ENCODE assay signal across 9 cellular contexts in the genomic region with DNA sequence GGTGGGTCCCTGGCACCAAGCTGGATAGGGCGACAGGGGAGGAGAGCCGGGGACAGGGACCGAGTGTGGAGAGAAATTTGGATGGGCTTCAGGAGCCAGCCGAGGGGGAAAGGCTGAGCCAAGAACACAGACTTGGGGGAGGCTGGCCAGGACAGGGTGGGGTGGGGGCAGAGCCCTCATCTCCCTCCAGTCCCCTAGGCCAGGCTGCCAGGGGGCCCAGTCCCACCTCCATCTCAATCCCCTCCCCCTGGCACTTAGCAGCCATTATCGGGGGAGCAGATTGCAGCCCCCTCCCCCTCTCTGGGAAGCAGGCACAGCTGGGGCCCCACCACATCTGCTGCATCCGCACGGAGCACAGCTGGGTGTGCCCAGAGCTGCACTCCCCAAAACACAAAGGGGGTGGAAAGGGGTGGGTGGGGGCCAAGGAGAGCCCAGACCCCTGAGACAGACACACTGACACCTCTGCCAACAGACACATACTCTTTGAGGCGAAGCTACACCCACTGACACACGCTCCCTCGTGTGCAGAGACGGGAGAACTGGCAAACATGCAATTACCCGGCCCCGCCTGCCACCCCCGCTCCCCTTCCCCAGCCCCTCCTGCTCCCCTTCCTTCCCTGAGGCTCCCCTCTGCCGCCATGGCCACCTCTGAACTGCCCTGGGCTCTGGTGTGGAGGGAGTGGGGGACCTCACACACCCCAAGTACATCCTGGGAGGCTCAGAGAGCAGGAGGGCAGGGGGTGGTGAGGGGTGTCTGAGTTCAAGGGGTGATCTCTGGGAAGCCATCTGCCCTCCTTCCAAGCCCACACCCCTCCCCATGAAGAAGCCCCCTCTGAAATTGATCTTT. TPM values are rescaled to one million over a fixed set of nuclear protein-coding genes. Genes with fewer than 3 reads are reported as not detected.
DNase-seq lines count a peak whose midpoint lies in the region; ATAC-seq, FAIRE-seq and TF ChIP-seq lines count a peak whose summit lies in the region.
"Had no signal": no experiment of that assay in that cellular context is flagged by ENCODE, and none has a peak within 500 bp of the region (broad histone marks: within the 10 kb centered on the region; RNA-seq: fewer than 3 reads in every experiment).

No MANE protein-coding gene starts in this region.

- FAIRE-seq in astrocyte (lab: Jason Lieb, UNC), result no peak
- FAIRE-seq: bronchial epithelial cell had no signal

- H3K4me2 ChIP-seq in astrocyte (ENCODE audit: low read length) (peak overlapping the region; percentile 87), neural cell (ENCODE audit: low read length) (no peak overlapping the region)

- no peak overlapping the region for H3K27ac ChIP-seq in astrocyte (ENCODE audit: low read depth, low read length)
- H3K27ac ChIP-seq in neural cell (ENCODE audit: low read length), result no peak overlapping the region

- no peaks in the 10 kb centered on the region for H3K9me3 Mint-ChIP-seq in astrocyte (ENCODE audit: unreplicated experiment)

- DNase-seq in astrocyte (ENCODE audit: low read depth) (no peak), DMS79 (lab: John Stamatoyannopoulos, UW) (no peak), HPDE6-E6E7 (ENCODE audit: extremely low spot score) (no peak), NCI-H2081 treated with DMSO at 0.1 percent for 48 hours (lab: John Stamatoyannopoulos, UW) (no peak), ureter (ENCODE audit: low spot score) (no peak)

- H3F3A ChIP-seq in neural cell (ENCODE audit: insufficient read depth, low read length, poor library complexity, severe bottlenecking), result no peaks in the 10 kb centered on the region

- H3K36me3 ChIP-seq in astrocyte (ENCODE audit: insufficient read depth, low read length), result no peaks in the 10 kb centered on the region
- no peaks in the 10 kb centered on the region for H3K36me3 ChIP-seq in neural cell (ENCODE audit: insufficient read depth, low read length)

- no peaks in the 10 kb centered on the region for H3K9me3 ChIP-seq in astrocyte (ENCODE audit: insufficient read depth, low read depth, low read length)
- no peaks in the 10 kb centered on the region for H3K9me3 ChIP-seq in neural cell (ENCODE audit: low read length)

- peaks cover 7% of the 10 kb centered on the region for H3K36me3 Mint-ChIP-seq in astrocyte (ENCODE audit: low read depth, unreplicated experiment)

- H3K9ac ChIP-seq in astrocyte (ENCODE audit: low read length) (no peak overlapping the region), neural cell (ENCODE audit: low read length) (peak overlapping the region; percentile 15)

- peak overlapping the region; percentile 73 for H3K4me3 Mint-ChIP-seq in astrocyte (ENCODE audit: unreplicated experiment)

- H3K9me2 ChIP-seq in neural cell (ENCODE audit: insufficient read depth, low read length), result no peaks in the 10 kb centered on the region

- H3K4me1 ChIP-seq in astrocyte (ENCODE audit: insufficient read depth, low read length), result peaks cover 22% of the 10 kb centered on the region

- H3K27ac Mint-ChIP-seq in astrocyte (ENCODE audit: unreplicated experiment), result no peak overlapping the region

- peak; percentile 17 for ATAC-seq in GM18868 (IDR thresholded peaks at IDR 0.05; ENCODE audit: unreplicated experiment)
- ATAC-seq in HG02885 (IDR thresholded peaks at IDR 0.05; ENCODE audit: poor library complexity, unreplicated experiment), result peak; percentile 20

- no peak overlapping the region for H2AFZ ChIP-seq in astrocyte (ENCODE audit: low read depth, low read length)
- H2AFZ ChIP-seq in neural cell (ENCODE audit: low read depth, low read length), result no peak overlapping the region

- H3K27me3 ChIP-seq in astrocyte (ENCODE audit: insufficient read depth, low read length), result peaks cover 26% of the 10 kb centered on the region
- H3K27me3 ChIP-seq in neural cell (ENCODE audit: insufficient read depth, low read depth, low read length), result no peaks in the 10 kb centered on the region

- H3K27me3 Mint-ChIP-seq in astrocyte (ENCODE audit: low read depth, unreplicated experiment), result peaks cover 17% of the 10 kb centered on the region

- no peak for TF ChIP-seq CTCF in astrocyte (IDR thresholded peaks at IDR 0.05; ENCODE audit: insufficient read depth, low read depth, low read length)
- no peak for TF ChIP-seq CTCF in neural cell (IDR thresholded peaks at IDR 0.05; ENCODE audit: poor library complexity, severe bottlenecking)

- no peak for TF ChIP-seq RAD21 in neural cell (conservative IDR thresholded peaks at IDR 0.05)

- no peak for TF ChIP-seq EP300 in neural cell (conservative IDR thresholded peaks at IDR 0.05; ENCODE audit: poor library complexity, severe bottlenecking)

- peaks cover 8% of the 10 kb centered on the region for H4K20me1 ChIP-seq in astrocyte (ENCODE audit: insufficient read depth, low read length)
- no peaks in the 10 kb centered on the region for H4K20me1 ChIP-seq in neural cell (ENCODE audit: insufficient read depth)

- H3K79me2 ChIP-seq in astrocyte (ENCODE audit: insufficient read depth, low read length), result no peaks in the 10 kb centered on the region
- no peaks in the 10 kb centered on the region for H3K79me2 ChIP-seq in neural cell (replicated peaks; ENCODE audit: insufficient read depth, low read length)

- peaks cover 17% of the 10 kb centered on the region for H3K4me1 Mint-ChIP-seq in astrocyte (ENCODE audit: low read depth, unreplicated experiment)

- no peak overlapping the region for H3K4me3 ChIP-seq in astrocyte (ENCODE audit: insufficient read depth, low read depth, low read length)
- H3K4me3 ChIP-seq in neural cell (ENCODE audit: low read length), result peak overlapping the region; percentile 10

TF ChIP-seq in neural cell, 6 proteins besides CTCF, POLR2A, EP300 and RAD21:
- TF ChIP-seq, protein P1, sequence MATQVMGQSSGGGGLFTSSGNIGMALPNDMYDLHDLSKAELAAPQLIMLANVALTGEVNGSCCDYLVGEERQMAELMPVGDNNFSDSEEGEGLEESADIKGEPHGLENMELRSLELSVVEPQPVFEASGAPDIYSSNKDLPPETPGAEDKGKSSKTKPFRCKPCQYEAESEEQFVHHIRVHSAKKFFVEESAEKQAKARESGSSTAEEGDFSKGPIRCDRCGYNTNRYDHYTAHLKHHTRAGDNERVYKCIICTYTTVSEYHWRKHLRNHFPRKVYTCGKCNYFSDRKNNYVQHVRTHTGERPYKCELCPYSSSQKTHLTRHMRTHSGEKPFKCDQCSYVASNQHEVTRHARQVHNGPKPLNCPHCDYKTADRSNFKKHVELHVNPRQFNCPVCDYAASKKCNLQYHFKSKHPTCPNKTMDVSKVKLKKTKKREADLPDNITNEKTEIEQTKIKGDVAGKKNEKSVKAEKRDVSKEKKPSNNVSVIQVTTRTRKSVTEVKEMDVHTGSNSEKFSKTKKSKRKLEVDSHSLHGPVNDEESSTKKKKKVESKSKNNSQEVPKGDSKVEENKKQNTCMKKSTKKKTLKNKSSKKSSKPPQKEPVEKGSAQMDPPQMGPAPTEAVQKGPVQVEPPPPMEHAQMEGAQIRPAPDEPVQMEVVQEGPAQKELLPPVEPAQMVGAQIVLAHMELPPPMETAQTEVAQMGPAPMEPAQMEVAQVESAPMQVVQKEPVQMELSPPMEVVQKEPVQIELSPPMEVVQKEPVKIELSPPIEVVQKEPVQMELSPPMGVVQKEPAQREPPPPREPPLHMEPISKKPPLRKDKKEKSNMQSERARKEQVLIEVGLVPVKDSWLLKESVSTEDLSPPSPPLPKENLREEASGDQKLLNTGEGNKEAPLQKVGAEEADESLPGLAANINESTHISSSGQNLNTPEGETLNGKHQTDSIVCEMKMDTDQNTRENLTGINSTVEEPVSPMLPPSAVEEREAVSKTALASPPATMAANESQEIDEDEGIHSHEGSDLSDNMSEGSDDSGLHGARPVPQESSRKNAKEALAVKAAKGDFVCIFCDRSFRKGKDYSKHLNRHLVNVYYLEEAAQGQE (IDR thresholded peaks at IDR 0.05; ENCODE audit: borderline replicate concordance), result no peak
- TF ChIP-seq MXI1 (conservative IDR thresholded peaks at IDR 0.05; ENCODE audit: poor library complexity, severe bottlenecking), result no peak
- no peak for TF ChIP-seq POLR2AphosphoS5 (IDR thresholded peaks at IDR 0.05)
- TF ChIP-seq TAF1 (IDR thresholded peaks at IDR 0.05; ENCODE audit: low read depth), result no peak
- TF ChIP-seq EZH2 (IDR thresholded peaks at IDR 0.05; ENCODE audit: borderline replicate concordance, insufficient read depth, low read length, poor library complexity, severe bottlenecking), result no peak
- TF ChIP-seq SMC3 (conservative IDR thresholded peaks at IDR 0.05; ENCODE audit: poor library complexity), result no peak

RNA-seq across cellular contexts. Expression of gene ASIC4, which starts 5.1 kb away (rescaled TPM):
- total RNA-seq in astrocyte, result 0.39 and 0.70 TPM in 2 replicates
- polyA plus RNA-seq in neural cell, result 2.7 and 8.9 TPM in 2 replicates
- polyA minus RNA-seq in neural cell, result 1.9 and 2.9 TPM in 2 replicates
- 0.13 TPM for total RNA-seq in ureter

RNA-seq across cellular contexts. Expression of gene GMPPA, which starts 10.5 kb away (rescaled TPM):
- 49.5 and 55.3 TPM in 2 replicates for total RNA-seq in astrocyte
- polyA plus RNA-seq in neural cell, result 16.9 and 20.4 TPM in 2 replicates
- polyA minus RNA-seq in neural cell, result 9.4 and 14.9 TPM in 2 replicates
- 31.9 TPM for total RNA-seq in ureter

RNA-seq across cellular contexts. Expression of gene CHPF, which starts 34.5 kb away (rescaled TPM):
- 151 and 163 TPM in 2 replicates for total RNA-seq in astrocyte
- 24.3 and 28.6 TPM in 2 replicates for polyA plus RNA-seq in neural cell
- polyA minus RNA-seq in neural cell, result 35.1 and 42.4 TPM in 2 replicates
- 49.6 TPM for total RNA-seq in ureter

RNA-seq across cellular contexts. Expression of gene TMEM198, which starts 34.7 kb away (rescaled TPM):
- 3.8 TPM in 2 replicates for total RNA-seq in astrocyte
- polyA plus RNA-seq in neural cell, result 39.3 and 44.0 TPM in 2 replicates
- 39.7 and 50.9 TPM in 2 replicates for polyA minus RNA-seq in neural cell
- total RNA-seq in ureter, result 6.0 TPM
